ENCODE assay signal across 18 cellular contexts in the genomic region with DNA sequence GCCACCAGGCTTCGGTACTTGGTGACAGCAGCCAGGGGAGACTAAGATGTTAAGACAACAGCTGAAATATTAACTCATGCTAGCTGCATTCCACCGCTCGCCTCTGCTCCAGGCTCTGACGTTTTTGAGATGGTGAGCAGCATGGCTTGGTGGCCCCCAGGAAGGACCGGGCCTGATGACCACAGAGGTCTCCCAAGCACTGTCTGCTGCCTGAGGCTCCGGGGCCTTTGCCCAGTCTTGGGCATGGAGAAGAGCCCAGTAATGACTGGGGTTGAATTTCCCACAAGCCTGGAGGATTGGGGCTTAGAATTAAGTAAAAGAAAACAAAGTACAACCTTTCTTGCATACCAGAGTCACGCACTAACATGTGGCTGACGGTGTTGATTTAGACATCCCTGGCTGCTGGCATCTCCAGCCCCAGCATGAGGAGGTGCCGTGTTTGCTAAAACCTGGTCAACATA.
DNase-seq lines count a peak whose midpoint lies in the region; ATAC-seq and TF ChIP-seq lines count a peak whose summit lies in the region.
"Had no signal": no experiment of that assay in that cellular context is flagged by ENCODE, and none has a peak within 500 bp of the region (broad histone marks: within the 10 kb centered on the region; RNA-seq: fewer than 3 reads in every experiment).

No MANE protein-coding gene starts in this region.

- H3K4me1 ChIP-seq in RWPE2 (ENCODE audit: insufficient read depth, poor library complexity, severe bottlenecking): peaks cover 17% of the 10 kb centered on the region
- H3K4me1 ChIP-seq in OCI-LY7 (ENCODE audit: insufficient read depth, low read length, poor library complexity, severe bottlenecking): no peaks in the 10 kb centered on the region
- no peaks in the 10 kb centered on the region for H3K4me1 ChIP-seq in CD8-positive, alpha-beta memory T cell (ENCODE audit: insufficient read depth, low read length)
- H3K4me1 ChIP-seq: BLaER1 treated with 17β-estradiol and CSF1 and Interleukin-3, amounts not matched to agents 10 nM and 100 nM; colonic mucosa; parathyroid adenoma had no signal

- H3K9me3 ChIP-seq in RWPE2 (ENCODE audit: severe bottlenecking): no peaks in the 10 kb centered on the region
- no peaks in the 10 kb centered on the region for H3K9me3 ChIP-seq in OCI-LY7 (ENCODE audit: low read length)
- H3K9me3 ChIP-seq in CD8-positive, alpha-beta memory T cell (ENCODE audit: low read length): no peaks in the 10 kb centered on the region
- H3K9me3 ChIP-seq: BLaER1 treated with 17β-estradiol and CSF1 and Interleukin-3, amounts not matched to agents 10 nM and 100 nM; colonic mucosa had no signal

- no peaks in the 10 kb centered on the region for H3K9me3 Mint-ChIP-seq in osteocyte (ENCODE audit: unreplicated experiment)
- H3K9me3 Mint-ChIP-seq in CD8-positive, alpha-beta memory T cell: no peaks in the 10 kb centered on the region
- H3K9me3 Mint-ChIP-seq: activated naive CD8-positive, alpha-beta T cell treated with anti-CD3 and anti-CD28 coated beads, Interleukin-2, amount 10 ng/mL, durations not matched to agents 7 days and 5 days; H9 had no signal

- H3K27ac ChIP-seq in RWPE2 (ENCODE audit: poor library complexity, severe bottlenecking) (peak overlapping the region; percentile 26), OCI-LY7 (ENCODE audit: low read depth, low read length, poor library complexity, severe bottlenecking) (no peak overlapping the region)
- no peak overlapping the region for H3K27ac ChIP-seq in CD8-positive, alpha-beta memory T cell (ENCODE audit: low read depth, low read length)
- H3K27ac ChIP-seq: BLaER1 treated with 17β-estradiol and CSF1 and Interleukin-3, amounts not matched to agents 10 nM and 100 nM; colonic mucosa; parathyroid adenoma had no signal

- no peak overlapping the region for H3K4me2 ChIP-seq in OCI-LY7 (ENCODE audit: low read length)
- H3K4me2 ChIP-seq: BLaER1 treated with 17β-estradiol and CSF1 and Interleukin-3, amounts not matched to agents 10 nM and 100 nM had no signal

- no peak overlapping the region for H2AFZ ChIP-seq in OCI-LY7 (ENCODE audit: low read length)
- H2AFZ ChIP-seq: parathyroid adenoma had no signal

- intact Hi-C loops in OCI-LY7 (cut with micrococcal nuclease; ENCODE audit: unreplicated experiment): no loop called here

- peaks cover 19% of the 10 kb centered on the region for H3K4me1 Mint-ChIP-seq in osteocyte (ENCODE audit: unreplicated experiment)
- no peaks in the 10 kb centered on the region for H3K4me1 Mint-ChIP-seq in CD8-positive, alpha-beta memory T cell
- H3K4me1 Mint-ChIP-seq: activated naive CD8-positive, alpha-beta T cell treated with anti-CD3 and anti-CD28 coated beads, Interleukin-2, amount 10 ng/mL, durations not matched to agents 7 days and 5 days had no signal

- H3K27me3 Mint-ChIP-seq in osteocyte (ENCODE audit: unreplicated experiment): no peaks in the 10 kb centered on the region
- no peaks in the 10 kb centered on the region for H3K27me3 Mint-ChIP-seq in CD8-positive, alpha-beta memory T cell
- H3K27me3 Mint-ChIP-seq: activated naive CD8-positive, alpha-beta T cell treated with anti-CD3 and anti-CD28 coated beads, Interleukin-2, amount 10 ng/mL, durations not matched to agents 7 days and 5 days had no signal

- H3K27ac Mint-ChIP-seq in osteocyte (ENCODE audit: unreplicated experiment): peak overlapping the region; percentile 31
- H3K27ac Mint-ChIP-seq in CD8-positive, alpha-beta memory T cell: no peak overlapping the region
- H3K27ac Mint-ChIP-seq: H9 had no signal

- ATAC-seq in RWPE2 (ENCODE audit: low read depth): peak; percentile 69

- no peak overlapping the region for H3K4me3 Mint-ChIP-seq in osteocyte (ENCODE audit: unreplicated experiment)
- no peak overlapping the region for H3K4me3 Mint-ChIP-seq in CD8-positive, alpha-beta memory T cell
- H3K4me3 Mint-ChIP-seq: activated naive CD8-positive, alpha-beta T cell treated with anti-CD3 and anti-CD28 coated beads, Interleukin-2, amount 10 ng/mL, durations not matched to agents 7 days and 5 days; H9 had no signal

- H3K36me3 ChIP-seq in RWPE2 (ENCODE audit: low read depth): no peaks in the 10 kb centered on the region
- no peaks in the 10 kb centered on the region for H3K36me3 ChIP-seq in OCI-LY7 (ENCODE audit: insufficient read depth, low read length)
- H3K36me3 ChIP-seq in CD8-positive, alpha-beta memory T cell (ENCODE audit: insufficient read depth, low read length): no peaks in the 10 kb centered on the region
- H3K36me3 ChIP-seq: BLaER1 treated with 17β-estradiol and CSF1 and Interleukin-3, amounts not matched to agents 10 nM and 100 nM; colonic mucosa had no signal

- H3K36me3 Mint-ChIP-seq in osteocyte (ENCODE audit: unreplicated experiment): no peaks in the 10 kb centered on the region
- H3K36me3 Mint-ChIP-seq in CD8-positive, alpha-beta memory T cell: peaks cover 0 to 2% (median 2%) of the 10 kb centered on the region in 3 donors
- H3K36me3 Mint-ChIP-seq: activated naive CD8-positive, alpha-beta T cell treated with anti-CD3 and anti-CD28 coated beads, Interleukin-2, amount 10 ng/mL, durations not matched to agents 7 days and 5 days had no signal

- no peaks in the 10 kb centered on the region for H3K9me2 ChIP-seq in OCI-LY7 (ENCODE audit: insufficient read depth, low read length)

- no peaks in the 10 kb centered on the region for H3K79me2 ChIP-seq in OCI-LY7 (ENCODE audit: insufficient read depth, low read depth, low read length)
- H3K79me2 ChIP-seq: parathyroid adenoma had no signal

- POLR2A ChIA-PET in OCI-LY7 (lab: Charles Lee): no interaction called here
- POLR2A ChIA-PET in CD8-positive, alpha-beta memory T cell (lab: Charles Lee): no interaction called here

- no peak for TF ChIP-seq CTCF in RWPE2 (IDR thresholded peaks at IDR 0.05; ENCODE audit: poor library complexity, severe bottlenecking)
- TF ChIP-seq CTCF in osteocyte (IDR thresholded peaks at IDR 0.05): no peak
- no peak for TF ChIP-seq CTCF in OCI-LY7 (conservative IDR thresholded peaks at IDR 0.05; ENCODE audit: low read length)

- no peaks in the 10 kb centered on the region for H3K27me3 ChIP-seq in RWPE2 (ENCODE audit: insufficient read depth, poor library complexity, severe bottlenecking)
- H3K27me3 ChIP-seq in CD8-positive, alpha-beta memory T cell (ENCODE audit: insufficient read depth, low read length, poor library complexity, severe bottlenecking): no peaks in the 10 kb centered on the region
- H3K27me3 ChIP-seq: BLaER1 treated with 17β-estradiol and CSF1 and Interleukin-3, amounts not matched to agents 10 nM and 100 nM; colonic mucosa had no signal

- no peaks in the 10 kb centered on the region for H4K20me1 ChIP-seq in OCI-LY7 (ENCODE audit: insufficient read depth, low read length)
- H4K20me1 ChIP-seq: BLaER1 treated with 17β-estradiol and CSF1 and Interleukin-3, amounts not matched to agents 10 nM and 100 nM had no signal

- CTCF ChIA-PET in OCI-LY7 (lab: Charles Lee; ENCODE audit: unreplicated experiment): no interaction called here
- CTCF ChIA-PET in CD8-positive, alpha-beta memory T cell (lab: Charles Lee): no interaction called here

- no peak overlapping the region for H3K4me3 ChIP-seq in RWPE2 (ENCODE audit: severe bottlenecking)
- no peak overlapping the region for H3K4me3 ChIP-seq in OCI-LY7 (ENCODE audit: low read depth, low read length, poor library complexity, severe bottlenecking)
- no peak overlapping the region for H3K4me3 ChIP-seq in CD8-positive, alpha-beta memory T cell (ENCODE audit: low read length)
- H3K4me3 ChIP-seq: BLaER1 treated with 17β-estradiol and CSF1 and Interleukin-3, amounts not matched to agents 10 nM and 100 nM; colonic mucosa had no signal

- no TSS peak for BruUV-seq in OCI-LY7 (replicated peaks; lab: Mats Ljungman, UMichigan)

- DNase-seq in H4 (ENCODE audit: low spot score): peak; percentile 24
- DNase-seq in RWPE2 (ENCODE audit: low spot score): no peak
- peak; percentile 24 for DNase-seq in fibroblast of peridontal ligament (ENCODE audit: extremely low read depth)
- no peak for DNase-seq in osteocyte (ENCODE audit: extremely low spot score, unreplicated experiment)
- DNase-seq in NCI-H510A treated with DMSO at 0.1 percent for 48 hours (lab: John Stamatoyannopoulos, UW): no peak
- DNase-seq in OCI-LY7 (ENCODE audit: low spot score): no peak
- DNase-seq in CD8-positive, alpha-beta memory T cell: no peak
- no peak for DNase-seq in NCI-H2196 treated with DMSO at 0.1 percent for 48 hours (lab: John Stamatoyannopoulos, UW; ENCODE audit: unreplicated experiment)
- DNase-seq: activated CD4-positive, alpha-beta T cell treated with anti-CD3 and anti-CD28 coated beads for 48 hours; activated naive CD8-positive, alpha-beta T cell treated with anti-CD3 and anti-CD28 coated beads, Interleukin-2, amount 10 ng/mL, durations not matched to agents 7 days and 5 days; activated T-cell treated with anti-CD3 and anti-CD28 coated beads, Interleukin-2, amount 50 U/mL, for 1 hour; colonic mucosa; H9; Karpas-422; NCI-H2029 treated with DMSO at 0.1 percent for 48 hours; NCI-H774 had no signal

Comparison
In these comparisons a context has a peak if more than half of its experiments do, and no peak if none do; other contexts are left out.
1. DNase-seq: peak in H4 (single experiment) and fibroblast of peridontal ligament (single experiment); none in RWPE2 (single experiment), osteocyte (single experiment), NCI-H510A treated with DMSO at 0.1 percent for 48 hours (single experiment), OCI-LY7 (single experiment), CD8-positive, alpha-beta memory T cell (0 of 5) and NCI-H2196 treated with DMSO at 0.1 percent for 48 hours (single experiment).